ENCODE assay signal across 8 cellular contexts in genomic region chr1:32012709-32013385, GRCh38. TPM values are rescaled to one million over a fixed set of nuclear protein-coding genes. Genes with fewer than 3 reads are reported as not detected.
DNase-seq lines count a peak whose midpoint lies in the region; ATAC-seq, FAIRE-seq and TF ChIP-seq lines count a peak whose summit lies in the region.

No MANE protein-coding gene starts in this region.

- no peak for FAIRE-seq in HepG2 (lab: Jason Lieb, UNC)

- TF ChIP-seq CTCF in ascending aorta (IDR thresholded peaks at IDR 0.05) (no peak), HepG2 (CRISPR knock-in tag; IDR thresholded peaks at IDR 0.05) (no peak), tibial nerve (IDR thresholded peaks at IDR 0.05) (no peak)

- intact Hi-C loops in ascending aorta (cut with DNase I) (loop anchor here (1.0 to 10.0 kb wide), 4 partner anchors 49 to 162 kb away; partner anchors contain the start of genes PTP4A2, TMEM39B and TXLNA), HepG2 (cut with micrococcal nuclease; ENCODE audit: unreplicated experiment) (no loop called here)

- no peaks in the 10 kb centered on the region for H3K9me3 Mint-ChIP-seq in activated T-cell treated with anti-CD3 and anti-CD28 coated beads, Interleukin-2, amount 50 U/mL, for 72 hours

- H3K27me3 ChIP-seq in ascending aorta (no peaks in the 10 kb centered on the region), HepG2 (ENCODE audit: control insufficient read depth in 1 of 2, insufficient read depth in 2 of 2, low read length in 2 of 2) (no peaks in the 10 kb centered on the region; a peak in 1 of 5 replicates), tibial nerve (no peaks in the 10 kb centered on the region)

- peaks cover 40% of the 10 kb centered on the region for H3K79me2 ChIP-seq in HepG2 (ENCODE audit: insufficient read depth, low read length)

- no peaks in the 10 kb centered on the region for H3K27me3 Mint-ChIP-seq in activated T-cell treated with anti-CD3 and anti-CD28 coated beads, Interleukin-2, amount 50 U/mL, for 72 hours (ENCODE audit: low read depth)

- no peak for TF ChIP-seq POLR2A in HepG2 (IDR thresholded peaks at IDR 0.05; ENCODE audit: insufficient read depth in 1 of 2, low read depth in 2 of 2, low read length in 2 of 2)
- no peak for TF ChIP-seq POLR2A in tibial nerve (IDR thresholded peaks at IDR 0.05)

- CTCF ChIA-PET in HepG2 (lab: Yijun Ruan, JAX; ENCODE audit: low intra/inter-chr PET ratio, low total read pairs): no interaction called here

- H3K4me3 Mint-ChIP-seq in activated T-cell treated with anti-CD3 and anti-CD28 coated beads, Interleukin-2, amount 50 U/mL, for 72 hours: peak overlapping the region; percentile 91 to 96

- no peak for TF ChIP-seq EP300 in HepG2 (IDR thresholded peaks at IDR 0.05; ENCODE audit: low read depth in 2 of 2, low read length in 2 of 2)
- no peak for TF ChIP-seq EP300 in HepG2 (CRISPR knock-in tag; IDR thresholded peaks at IDR 0.05; ENCODE audit: borderline replicate concordance)
- no peak for TF ChIP-seq EP300 in tibial nerve (IDR thresholded peaks at IDR 0.05)

- H3K36me3 ChIP-seq in ascending aorta (no peaks in the 10 kb centered on the region), HepG2 (replicated peaks in 1 of 2; ENCODE audit: control insufficient read depth in 1 of 2, insufficient read depth in 2 of 2, low read length in 2 of 2) (peaks cover 2 to 8% of the 10 kb centered on the region in 2 experiments; a peak in 2 of 5 replicates), tibial nerve (no peaks in the 10 kb centered on the region)

- POLR2A ChIA-PET in HepG2 (lab: Yijun Ruan, JAX): interaction anchor here (0.7 to 2.5 kb wide), 19 partner anchors 9 to 1168 kb away, joined by 3 to 14 read pairs (median 4); partner anchors contain the start of genes KPNA6, TMEM39B and TXLNA

- H3K36me3 Mint-ChIP-seq in activated T-cell treated with anti-CD3 and anti-CD28 coated beads, Interleukin-2, amount 50 U/mL, for 72 hours (ENCODE audit: insufficient read depth in 2 of 2): peaks cover 13 to 19% of the 10 kb centered on the region in 2 donors

- H3K4me1 Mint-ChIP-seq in activated T-cell treated with anti-CD3 and anti-CD28 coated beads, Interleukin-2, amount 50 U/mL, for 72 hours (ENCODE audit: low read depth): peaks cover 33% of the 10 kb centered on the region

- H3K9me3 ChIP-seq in ascending aorta (no peaks in the 10 kb centered on the region), HepG2 (ENCODE audit: low read length) (no peaks in the 10 kb centered on the region), tibial nerve (no peaks in the 10 kb centered on the region)

- peak overlapping the region; percentile 98 for H3K27ac Mint-ChIP-seq in activated T-cell treated with anti-CD3 and anti-CD28 coated beads, Interleukin-2, amount 50 U/mL, for 72 hours

- H3K4me1 ChIP-seq in ascending aorta (peaks cover 9 to 23% of the 10 kb centered on the region in 2 donors), HepG2 (ENCODE audit: insufficient read depth, low read length) (peaks cover 27% of the 10 kb centered on the region), tibial nerve (peaks cover 0 to 34% (median 21%) of the 10 kb centered on the region in 4 donors)

- H3K4me3 ChIP-seq in ascending aorta (peak overlapping the region; percentile 96 to 99), HepG2 (replicated peaks in 1 of 3; ENCODE audit: insufficient read depth in 1 of 3, low read depth in 2 of 3, low read length in 3 of 3) (peak overlapping the region; percentile 56 to 98 (median 61)), tibial nerve (peak overlapping the region; percentile 69 to 99 (median 81))

- in situ Hi-C loops in HepG2 (cut with HindIII; ENCODE audit: extremely low pct_ligation_motif_present, low pct_unique_long_range_greater_than_20kb): no loop called here

- no peak for ATAC-seq in activated T-cell treated with anti-CD3 and anti-CD28 coated beads, Interleukin-2, amount 50 U/mL, for 72 hours (replicated peaks in 1 of 2)
- ATAC-seq in HepG2 (no peak), GM19452 (IDR thresholded peaks at IDR 0.05; ENCODE audit: unreplicated experiment) (no peak)

- H3K27ac ChIP-seq in ascending aorta (peak overlapping the region; percentile 98 to 100), HepG2 (ENCODE audit: extremely low read length, insufficient read depth, low read length) (peak overlapping the region; percentile 74), tibial nerve (peak overlapping the region; percentile 82 to 100 (median 96))

- TSS peak; percentile 98 for BruUV-seq in HepG2 (replicated peaks; lab: Mats Ljungman, UMichigan)

- peaks cover 34% of the 10 kb centered on the region for H4K20me1 ChIP-seq in HepG2 (ENCODE audit: insufficient read depth, low read length)

- DNase-seq in activated T-cell treated with anti-CD3 and anti-CD28 coated beads, Interleukin-2, amount 50 U/mL, for 72 hours: no peak
- DNase-seq in activated T-cell treated with anti-CD3 and anti-CD28 coated beads, Interleukin-2, amount 50 U/mL, for 48 hours: no peak
- DNase-seq in ascending aorta (ENCODE audit: low spot score in 2 of 2) (no peak), HepG2 (ENCODE audit: low spot score) (no peak), tibial nerve (ENCODE audit: low spot score in 2 of 2) (no peak), NCI-H187 (lab: John Stamatoyannopoulos, UW) (no peak)
- no peak for DNase-seq in activated effector memory CD4-positive, alpha-beta T cell treated with Interleukin-2 at 50 U/mL for 16 hours

- TF ChIP-seq RAD21 in HepG2 (CRISPR knock-in tag; IDR thresholded peaks at IDR 0.05): no peak

- peak overlapping the region; percentile 87 for H3K4me2 ChIP-seq in HepG2 (ENCODE audit: low read depth, low read length)

- H2AFZ ChIP-seq in HepG2 (ENCODE audit: low read length): peak overlapping the region; percentile 68

- H3K9ac ChIP-seq in HepG2 (ENCODE audit: insufficient read depth, low read depth, low read length): peak overlapping the region; percentile 71

- 82% methylated on average over 12 of the region's 12 CpGs for WGBS in HepG2 (ENCODE audit: low lambda C conversion rate)
- 48 to 50% methylated on average over 12 of the region's 12 CpGs for WGBS in tibial nerve, 2 donors

TF ChIP-seq in HepG2, 621 proteins besides CTCF, POLR2A, EP300 and RAD21 (continues in another document):
- TF ChIP-seq NR2F6 (IDR thresholded peaks at IDR 0.05) (no peak), NR2F6 (CRISPR knock-in tag; IDR thresholded peaks at IDR 0.05) (no peak)

RNA-seq across cellular contexts. Expression of gene KHDRBS1, which starts 0.8 kb away (rescaled TPM):
- 100 to 1,000 TPM; 138 to 156 TPM for total RNA-seq in activated T-cell treated with anti-CD3 and anti-CD28 coated beads, Interleukin-2, amount 50 U/mL, for 72 hours
- 120 TPM for total RNA-seq in ascending aorta
- 39.0 and 86.8 TPM in 2 replicates for total RNA-seq in HepG2 (2016; rRNA removed; fragmentation: Illumina TruSeq; extraction: Trizol)
- total RNA-seq in HepG2 (2016; cell fraction: cytosol; rRNA removed; fragmentation: Illumina TruSeq; extraction: Trizol; ENCODE audit: low read depth): 13.0 and 13.9 TPM in 2 replicates
- total RNA-seq in HepG2 (2016; cell fraction: insoluble cytoplasmic fraction; rRNA removed; fragmentation: Illumina TruSeq; extraction: Trizol): 37.3 and 82.6 TPM in 2 replicates
- 32.0 and 34.5 TPM in 2 replicates for total RNA-seq in HepG2 (2016; cell fraction: membrane; rRNA removed; fragmentation: Illumina TruSeq; extraction: Trizol)
- total RNA-seq in HepG2 (2016; cell fraction: nucleus; rRNA removed; fragmentation: Illumina TruSeq; extraction: Trizol): 47.6 and 52.9 TPM in 2 replicates
- polyA plus RNA-seq in HepG2 (2011; rRNA removed): 19.8 and 25.1 TPM in 2 replicates
- 20.8 and 25.6 TPM in 2 replicates for polyA plus RNA-seq in HepG2 (2011; cell fraction: cytosol; rRNA removed)
- polyA plus RNA-seq in HepG2 (2011; cell fraction: nucleus; rRNA removed): 17.2 and 19.1 TPM in 2 replicates
- polyA plus RNA-seq in HepG2 (2012): 70.1 and 107 TPM in 2 replicates
- 11.9 and 12.3 TPM in 2 replicates for polyA plus RNA-seq in HepG2 (2016; cell fraction: cytosol; fragmentation: Illumina TruSeq; extraction: Trizol; ENCODE audit: low read depth)
- polyA plus RNA-seq in HepG2 (2016; cell fraction: insoluble cytoplasmic fraction; fragmentation: Illumina TruSeq; extraction: Trizol; ENCODE audit: low read depth): 131 and 149 TPM in 2 replicates
- 31.5 and 34.1 TPM in 2 replicates for polyA plus RNA-seq in HepG2 (2016; cell fraction: membrane; fragmentation: Illumina TruSeq; extraction: Trizol; ENCODE audit: low read depth)
- polyA plus RNA-seq in HepG2 (2016; cell fraction: nucleus; fragmentation: Illumina TruSeq; extraction: Trizol; ENCODE audit: insufficient read depth, low read depth): 78.0 and 82.8 TPM in 2 replicates
- 28.2 and 34.0 TPM in 2 replicates for polyA minus RNA-seq in HepG2 (2011; rRNA and poly(A)+ RNA removed; ENCODE audit: low replicate concordance)
- 35.6 and 38.3 TPM in 2 replicates for polyA minus RNA-seq in HepG2 (2011; cell fraction: cytosol; rRNA and poly(A)+ RNA removed)
- 22.7 and 24.1 TPM in 2 replicates for polyA minus RNA-seq in HepG2 (2011; cell fraction: nucleus; rRNA and poly(A)+ RNA removed)
- total RNA-seq in tibial nerve: 10 to 100 TPM; 61.5 to 92.6 (median 78.6) TPM

RNA-seq across cellular contexts. Expression of gene TMEM39B, which starts 59.9 kb away (rescaled TPM):
- total RNA-seq in activated T-cell treated with anti-CD3 and anti-CD28 coated beads, Interleukin-2, amount 50 U/mL, for 72 hours: 10 to 100 TPM; 28.4 to 38.0 TPM
- 2.6 TPM for total RNA-seq in ascending aorta
- total RNA-seq in HepG2 (2016; rRNA removed; fragmentation: Illumina TruSeq; extraction: Trizol): 3.1 and 4.9 TPM in 2 replicates
- 2.9 and 3.2 TPM in 2 replicates for total RNA-seq in HepG2 (2016; cell fraction: cytosol; rRNA removed; fragmentation: Illumina TruSeq; extraction: Trizol; ENCODE audit: low read depth)
- 3.4 and 4.4 TPM in 2 replicates for total RNA-seq in HepG2 (2016; cell fraction: insoluble cytoplasmic fraction; rRNA removed; fragmentation: Illumina TruSeq; extraction: Trizol)
- total RNA-seq in HepG2 (2016; cell fraction: membrane; rRNA removed; fragmentation: Illumina TruSeq; extraction: Trizol): 4.0 and 4.6 TPM in 2 replicates
- total RNA-seq in HepG2 (2016; cell fraction: nucleus; rRNA removed; fragmentation: Illumina TruSeq; extraction: Trizol): 4.6 and 5.6 TPM in 2 replicates
- 10.4 and 12.9 TPM in 2 replicates for polyA plus RNA-seq in HepG2 (2011; rRNA removed)
- polyA plus RNA-seq in HepG2 (2011; cell fraction: cytosol; rRNA removed): 8.0 and 13.2 TPM in 2 replicates
- 15.7 and 16.8 TPM in 2 replicates for polyA plus RNA-seq in HepG2 (2011; cell fraction: nucleus; rRNA removed)
- polyA plus RNA-seq in HepG2 (2012): 9.8 and 10.0 TPM in 2 replicates
- 4.1 and 4.5 TPM in 2 replicates for polyA plus RNA-seq in HepG2 (2016; cell fraction: cytosol; fragmentation: Illumina TruSeq; extraction: Trizol; ENCODE audit: low read depth)
- polyA plus RNA-seq in HepG2 (2016; cell fraction: insoluble cytoplasmic fraction; fragmentation: Illumina TruSeq; extraction: Trizol; ENCODE audit: low read depth): 5.8 and 5.9 TPM in 2 replicates
- polyA plus RNA-seq in HepG2 (2016; cell fraction: membrane; fragmentation: Illumina TruSeq; extraction: Trizol; ENCODE audit: low read depth): 4.4 and 4.9 TPM in 2 replicates
- polyA plus RNA-seq in HepG2 (2016; cell fraction: nucleus; fragmentation: Illumina TruSeq; extraction: Trizol; ENCODE audit: insufficient read depth, low read depth): 13.8 and 13.9 TPM in 2 replicates
- 26.1 and 27.9 TPM in 2 replicates for polyA minus RNA-seq in HepG2 (2011; rRNA and poly(A)+ RNA removed; ENCODE audit: low replicate concordance)
- 8.2 and 9.8 TPM in 2 replicates for polyA minus RNA-seq in HepG2 (2011; cell fraction: cytosol; rRNA and poly(A)+ RNA removed)
- 5.3 and 6.3 TPM in 2 replicates for polyA minus RNA-seq in HepG2 (2011; cell fraction: nucleus; rRNA and poly(A)+ RNA removed)
- total RNA-seq in tibial nerve: 10 to 100 TPM in 2 of 4 donors, 1 to 10 TPM in 2; 3.7 to 13.2 (median 7.3) TPM
